22 cellular contexts compared by ENCODE assay signal in genomic region chr3:126402178-126402577, GRCh38. TPM values are rescaled to one million over a fixed set of nuclear protein-coding genes. Genes with fewer than 3 reads are reported as not detected.
DNase-seq lines count a peak whose midpoint lies in the region; ATAC-seq and TF ChIP-seq lines count a peak whose summit lies in the region.
"Had no signal": no experiment of that assay in that cellular context is flagged by ENCODE, and none has a peak within 500 bp of the region (broad histone marks: within the 10 kb centered on the region; RNA-seq: fewer than 3 reads in every experiment).

No MANE protein-coding gene starts in this region.

- no peak overlapping the region for H3K4ac ChIP-seq in neuronal stem cell (ENCODE audit: low read length)

- peaks cover 2% of the 10 kb centered on the region for H3K79me1 ChIP-seq in neuronal stem cell (ENCODE audit: low read depth, low read length)

- no peak overlapping the region for H2AFZ ChIP-seq in neuronal stem cell (ENCODE audit: low read length)

- peak overlapping the region; percentile 66 for H3K9ac ChIP-seq in neuronal stem cell (ENCODE audit: low read depth, low read length, poor library complexity)
- H3K9ac ChIP-seq: BLaER1 treated with 17β-estradiol and CSF1 and Interleukin-3, amounts not matched to agents 10 nM and 100 nM had no signal

- ATAC-seq in upper lobe of right lung (no peak), GM21526 (IDR thresholded peaks at IDR 0.05; ENCODE audit: low FRiP score, unreplicated experiment) (no peak), gastroesophageal sphincter (no peak)
- ATAC-seq: HCT116 had no signal

- H3K9me3 ChIP-seq in neuronal stem cell (replicated peaks in 1 of 2; ENCODE audit: control insufficient read depth in 2 of 2, insufficient read depth in 1 of 2, low read depth in 1 of 2, low read length in 2 of 2) (no peaks in the 10 kb centered on the region), spleen (peaks cover 0 to 21% (median 9%) of the 10 kb centered on the region in 8 donors), upper lobe of right lung (no peaks in the 10 kb centered on the region), gastroesophageal sphincter (peaks cover 0 to 2% (median 0%) of the 10 kb centered on the region in 3 donors)
- H3K9me3 ChIP-seq: BE2C had no signal

- POLR2A ChIA-PET in activated CD4-positive, alpha-beta memory T cell treated with anti-CD3 and anti-CD28 coated beads for 36 hours (lab: Charles Lee), result no interaction called here
- POLR2A ChIA-PET in activated CD4-positive, alpha-beta memory T cell treated with anti-CD3 and anti-CD28 coated beads, Interleukin-2, amount 10 ng/mL, durations not matched to agents 7 days and 5 days (lab: Charles Lee), result no interaction called here

- no CpG with 5 or more reads among the region's 6 CpGs for WGBS in neuronal stem cell (ENCODE audit: extremely low coverage in 2 of 2, insufficient read length in 2 of 2, insufficient replicate concordance in 1 of 2), 2 donors
- 73 to 86% (median 81%) methylated on average over 6 of the region's 6 CpGs for WGBS in spleen, 5 donors
- WGBS in gastroesophageal sphincter (ENCODE audit: low coverage in 1 of 2), 2 donors, result 62 to 77% methylated on average over 2 to 6 of the region's 6 CpGs

- H3K18ac ChIP-seq in neuronal stem cell (ENCODE audit: low read length), result peak overlapping the region; percentile 27

- no peak for TF ChIP-seq EP300 in gastroesophageal sphincter (IDR thresholded peaks at IDR 0.05)

- no peak overlapping the region for H3K27ac ChIP-seq in neuronal stem cell (replicated peaks; ENCODE audit: low read length)
- no peak overlapping the region for H3K27ac ChIP-seq in spleen
- no peak overlapping the region for H3K27ac ChIP-seq in upper lobe of right lung
- H3K27ac ChIP-seq in gastroesophageal sphincter, result no peak overlapping the region
- H3K27ac ChIP-seq: 22Rv1; BLaER1 treated with 17β-estradiol and CSF1 and Interleukin-3, amounts not matched to agents 10 nM and 100 nM had no signal

- no peak overlapping the region for H2BK5ac ChIP-seq in neuronal stem cell (ENCODE audit: low read length)

- H3K4me1 ChIP-seq in neuronal stem cell (ENCODE audit: control insufficient read depth in 2 of 2, insufficient read depth in 1 of 2, low read depth in 1 of 2, low read length in 2 of 2) (peaks cover 0 to 13% of the 10 kb centered on the region in 2 donors), spleen (no peaks in the 10 kb centered on the region), upper lobe of right lung (no peaks in the 10 kb centered on the region), gastroesophageal sphincter (no peaks in the 10 kb centered on the region)
- H3K4me1 ChIP-seq: BE2C had no signal

- H3K9me3 Mint-ChIP-seq in activated CD4-positive, alpha-beta memory T cell treated with anti-CD3 and anti-CD28 coated beads for 36 hours, result no peaks in the 10 kb centered on the region
- H3K9me3 Mint-ChIP-seq in activated CD4-positive, alpha-beta memory T cell treated with anti-CD3 and anti-CD28 coated beads, Interleukin-2, amount 10 ng/mL, durations not matched to agents 7 days and 5 days, result no peaks in the 10 kb centered on the region
- H3K9me3 Mint-ChIP-seq: CD4-positive, alpha-beta T cell; H9 had no signal

- H4K8ac ChIP-seq in neuronal stem cell (ENCODE audit: low read depth, low read length), result no peak overlapping the region

- no peaks in the 10 kb centered on the region for H3K36me3 Mint-ChIP-seq in activated CD4-positive, alpha-beta memory T cell treated with anti-CD3 and anti-CD28 coated beads for 36 hours
- H3K36me3 Mint-ChIP-seq in activated CD4-positive, alpha-beta memory T cell treated with anti-CD3 and anti-CD28 coated beads, Interleukin-2, amount 10 ng/mL, durations not matched to agents 7 days and 5 days (ENCODE audit: low read depth), result no peaks in the 10 kb centered on the region
- H3K36me3 Mint-ChIP-seq: CD8-positive, alpha-beta memory T cell had no signal

- no peaks in the 10 kb centered on the region for H3K4me1 Mint-ChIP-seq in activated CD4-positive, alpha-beta memory T cell treated with anti-CD3 and anti-CD28 coated beads for 36 hours (ENCODE audit: low read depth)
- H3K4me1 Mint-ChIP-seq in activated CD4-positive, alpha-beta memory T cell treated with anti-CD3 and anti-CD28 coated beads, Interleukin-2, amount 10 ng/mL, durations not matched to agents 7 days and 5 days, result no peaks in the 10 kb centered on the region
- H3K4me1 Mint-ChIP-seq: CD8-positive, alpha-beta memory T cell had no signal

- H3K4me3 Mint-ChIP-seq in activated CD4-positive, alpha-beta memory T cell treated with anti-CD3 and anti-CD28 coated beads for 36 hours, result no peak overlapping the region
- H3K4me3 Mint-ChIP-seq in activated CD4-positive, alpha-beta memory T cell treated with anti-CD3 and anti-CD28 coated beads, Interleukin-2, amount 10 ng/mL, durations not matched to agents 7 days and 5 days, result no peak overlapping the region
- H3K4me3 Mint-ChIP-seq: CD14-positive monocyte; CD4-positive, alpha-beta T cell; CD8-positive, alpha-beta memory T cell had no signal

- peaks cover 20% of the 10 kb centered on the region for H3K27me3 Mint-ChIP-seq in activated CD4-positive, alpha-beta memory T cell treated with anti-CD3 and anti-CD28 coated beads for 36 hours
- peaks cover 6% of the 10 kb centered on the region for H3K27me3 Mint-ChIP-seq in activated CD4-positive, alpha-beta memory T cell treated with anti-CD3 and anti-CD28 coated beads, Interleukin-2, amount 10 ng/mL, durations not matched to agents 7 days and 5 days

- H3K4me2 ChIP-seq in neuronal stem cell (ENCODE audit: insufficient read depth, low read length, poor library complexity, severe bottlenecking), result no peak overlapping the region
- H3K4me2 ChIP-seq: BLaER1 treated with 17β-estradiol and CSF1 and Interleukin-3, amounts not matched to agents 10 nM and 100 nM had no signal

- H3K23ac ChIP-seq in neuronal stem cell (ENCODE audit: low read depth, low read length, poor library complexity), result peak overlapping the region; percentile 45

- no peak overlapping the region for H2BK12ac ChIP-seq in neuronal stem cell (ENCODE audit: low read length)

- H3K14ac ChIP-seq in neuronal stem cell (ENCODE audit: low read length), result peak overlapping the region; percentile 50

- H3K36me3 ChIP-seq in neuronal stem cell (replicated peaks in 1 of 2; ENCODE audit: control insufficient read depth in 2 of 2, insufficient read depth in 2 of 2, low read length in 2 of 2), result no peaks in the 10 kb centered on the region
- H3K36me3 ChIP-seq in spleen, result no peaks in the 10 kb centered on the region
- no peaks in the 10 kb centered on the region for H3K36me3 ChIP-seq in upper lobe of right lung
- H3K36me3 ChIP-seq in gastroesophageal sphincter, result no peaks in the 10 kb centered on the region
- H3K36me3 ChIP-seq: BE2C; BLaER1 treated with 17β-estradiol and CSF1 and Interleukin-3, amounts not matched to agents 10 nM and 100 nM had no signal

- H2BK15ac ChIP-seq in neuronal stem cell (ENCODE audit: low read length), result peak overlapping the region; percentile 68

- TF ChIP-seq POLR2A in spleen (IDR thresholded peaks at IDR 0.05) (no peak), gastroesophageal sphincter (IDR thresholded peaks at IDR 0.05) (no peak)

- intact Hi-C loops in activated CD4-positive, alpha-beta memory T cell treated with anti-CD3 and anti-CD28 coated beads for 36 hours (cut with micrococcal nuclease), result no loop called here
- intact Hi-C loops in spleen (cut with DNase I; ENCODE audit: low total_unique reads), result no loop called here
- intact Hi-C loops in upper lobe of right lung (cut with DNase I), result no loop called here

- H3K27ac Mint-ChIP-seq in activated CD4-positive, alpha-beta memory T cell treated with anti-CD3 and anti-CD28 coated beads for 36 hours, result no peak overlapping the region
- no peak overlapping the region for H3K27ac Mint-ChIP-seq in activated CD4-positive, alpha-beta memory T cell treated with anti-CD3 and anti-CD28 coated beads, Interleukin-2, amount 10 ng/mL, durations not matched to agents 7 days and 5 days
- H3K27ac Mint-ChIP-seq: CD4-positive, alpha-beta T cell had no signal

- DNase-seq in activated CD4-positive, alpha-beta memory T cell treated with anti-CD3 and anti-CD28 coated beads for 36 hours, result peak; percentile 0
- DNase-seq in activated CD4-positive, alpha-beta memory T cell treated with anti-CD3 and anti-CD28 coated beads, Interleukin-2, amount 10 ng/mL, durations not matched to agents 7 days and 5 days, result no peak
- DNase-seq in neuronal stem cell (ENCODE audit: low spot score) (no peak), spleen (peak; percentile 51), upper lobe of right lung (peak; percentile 38), NCI-H446 treated with DMSO at 0.1 percent for 48 hours (lab: John Stamatoyannopoulos, UW) (no peak)
- DNase-seq: BE2C; CD8-positive, alpha-beta memory T cell; DMS 273 treated with DMSO at 0.1 percent for 48 hours; DMS79; EL; GDM1; H9 had no signal

- H3K27me3 ChIP-seq in neuronal stem cell (ENCODE audit: control insufficient read depth in 3 of 3, insufficient read depth in 3 of 3, low read depth in 1 of 3, low read length in 3 of 3), result peaks cover 0 to 13% (median 0%) of the 10 kb centered on the region in 3 experiments
- peaks cover 0 to 46% (median 0%) of the 10 kb centered on the region in 7 donors for H3K27me3 ChIP-seq in spleen (replicated peaks in 1 of 7)
- peaks cover 4% of the 10 kb centered on the region for H3K27me3 ChIP-seq in upper lobe of right lung
- H3K27me3 ChIP-seq in gastroesophageal sphincter, result peaks cover 21% of the 10 kb centered on the region
- H3K27me3 ChIP-seq: BE2C had no signal

- peak overlapping the region; percentile 57 for H2AK5ac ChIP-seq in neuronal stem cell (ENCODE audit: low read depth, low read length)

- no peak overlapping the region for H2BK120ac ChIP-seq in neuronal stem cell (ENCODE audit: low read depth, low read length)

- CTCF ChIA-PET in activated CD4-positive, alpha-beta memory T cell treated with anti-CD3 and anti-CD28 coated beads for 36 hours (lab: Charles Lee), result no interaction called here
- CTCF ChIA-PET in activated CD4-positive, alpha-beta memory T cell treated with anti-CD3 and anti-CD28 coated beads, Interleukin-2, amount 10 ng/mL, durations not matched to agents 7 days and 5 days (lab: Charles Lee), result no interaction called here

- no peak overlapping the region for H3K4me3 ChIP-seq in neuronal stem cell (ENCODE audit: low read length in 2 of 2)
- no peak overlapping the region for H3K4me3 ChIP-seq in spleen
- H3K4me3 ChIP-seq in upper lobe of right lung, result no peak overlapping the region
- H3K4me3 ChIP-seq in gastroesophageal sphincter, result no peak overlapping the region
- H3K4me3 ChIP-seq: BLaER1 treated with 17β-estradiol and CSF1 and Interleukin-3, amounts not matched to agents 10 nM and 100 nM had no signal

- H4K91ac ChIP-seq in neuronal stem cell (ENCODE audit: low read depth, low read length, poor library complexity), result no peak overlapping the region

- TF ChIP-seq CTCF in spleen (IDR thresholded peaks at IDR 0.05 in 8 of 11, conservative IDR thresholded peaks at IDR 0.05 in 3 of 11) (no peak), upper lobe of right lung (IDR thresholded peaks at IDR 0.05) (no peak), gastroesophageal sphincter (IDR thresholded peaks at IDR 0.05) (no peak)

RNA-seq across cellular contexts. Expression of gene CFAP100, which starts 7.5 kb away (rescaled TPM):
- not detected for total RNA-seq in activated CD4-positive, alpha-beta memory T cell treated with anti-CD3 and anti-CD28 coated beads for 36 hours
- not detected for total RNA-seq in activated CD4-positive, alpha-beta memory T cell treated with anti-CD3 and anti-CD28 coated beads, Interleukin-2, amount 10 ng/mL, durations not matched to agents 7 days and 5 days
- 3.9 TPM for polyA plus RNA-seq in neuronal stem cell (2013, experiment 1 of 2)
- polyA plus RNA-seq in neuronal stem cell (2013, experiment 2 of 2), result 2.8 TPM
- total RNA-seq in spleen (not detected), upper lobe of right lung (not detected), gastroesophageal sphincter (not detected)
- polyA plus RNA-seq in spleen, result not detected
- total RNA-seq: CD4-positive, alpha-beta T cell; CD8-positive, alpha-beta memory T cell; H4 had no signal
- polyA plus RNA-seq: AG04450; CD14-positive monocyte; CD8-positive, alpha-beta memory T cell had no signal

RNA-seq across cellular contexts. Expression of gene KLF15, which starts 45.0 kb away (rescaled TPM):
- under 1 TPM; 0.40 to 0.46 TPM for total RNA-seq in activated CD4-positive, alpha-beta memory T cell treated with anti-CD3 and anti-CD28 coated beads for 36 hours
- total RNA-seq in activated CD4-positive, alpha-beta memory T cell treated with anti-CD3 and anti-CD28 coated beads, Interleukin-2, amount 10 ng/mL, durations not matched to agents 7 days and 5 days, result not detected
- 6.0 TPM for polyA plus RNA-seq in neuronal stem cell (2013, experiment 1 of 2)
- polyA plus RNA-seq in neuronal stem cell (2013, experiment 2 of 2), result 5.6 TPM
- total RNA-seq in spleen (1 to 10 TPM in 6 of 7 donors, under 1 TPM in 1; 0.57 to 9.5 (median 4.8) TPM), upper lobe of right lung (44.6 TPM), gastroesophageal sphincter (100 to 1,000 TPM in 1 of 4 donors, 10 to 100 TPM in 3; 69.5 to 110 (median 94.0) TPM)
- 1 to 10 TPM in 2 of 3 donors, under 1 TPM in 1; 0.63 to 3.1 (median 2.4) TPM for polyA plus RNA-seq in spleen
- polyA plus RNA-seq: CD14-positive monocyte; CD8-positive, alpha-beta memory T cell had no signal

Comparison
In these comparisons a context has a peak if more than half of its experiments do, and no peak if none do; other contexts are left out.
1. DNase-seq: peak in activated CD4-positive, alpha-beta memory T cell treated with anti-CD3 and anti-CD28 coated beads for 36 hours (single experiment), spleen (single experiment) and upper lobe of right lung (single experiment); none in activated CD4-positive, alpha-beta memory T cell treated with anti-CD3 and anti-CD28 coated beads, Interleukin-2, amount 10 ng/mL, durations not matched to agents 7 days and 5 days (single experiment), neuronal stem cell (single experiment) and NCI-H446 treated with DMSO at 0.1 percent for 48 hours (single experiment).